ENCODE assay signal across 34 cellular contexts in the genomic region with DNA sequence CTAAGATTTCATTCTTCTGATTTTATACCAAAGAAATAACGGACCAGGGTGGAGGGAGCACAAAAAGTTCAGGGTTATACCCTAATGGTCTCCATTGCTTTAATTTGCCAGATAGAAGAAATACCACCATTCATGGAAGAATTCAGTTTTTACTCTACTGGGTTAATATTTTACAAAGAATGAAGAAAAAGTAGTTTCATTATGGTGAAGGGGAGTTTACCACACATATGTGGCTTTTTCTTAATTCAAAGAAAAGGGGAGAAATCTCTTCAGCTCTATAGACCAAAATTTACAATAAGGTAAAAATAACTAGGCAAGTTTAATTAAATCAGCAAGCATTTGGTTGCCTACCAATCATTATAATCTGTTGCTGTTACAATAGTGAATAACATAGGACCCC.
"Had no signal": no experiment of that assay in that cellular context is flagged by ENCODE, and none has a peak within 500 bp of the region (broad histone marks: within the 10 kb centered on the region; RNA-seq: fewer than 3 reads in every experiment).

No MANE protein-coding gene starts in this region.

- DNase-seq: activated B cell treated with CpG ODN at 0.5 μM for 24 hours; activated CD4-positive, alpha-beta T cell treated with anti-CD3 and anti-CD28 coated beads for 48 hours; activated CD4-positive, alpha-beta T cell treated with anti-CD3 and anti-CD28 coated beads, Interleukin-2, amount 50 U/mL, for 1 hour; activated CD4-positive, alpha-beta T cell treated with anti-CD3 and anti-CD28 coated beads, Interleukin-2, amount 50 U/mL, for 48 hours; activated CD8-positive, alpha-beta memory T cell treated with anti-CD3 and anti-CD28 coated beads for 24 hours; activated CD8-positive, alpha-beta memory T cell treated with anti-CD3 and anti-CD28 coated beads, Interleukin-2, amount 50 U/mL, for 4 hours; activated CD8-positive, alpha-beta T cell treated with anti-CD3 and anti-CD28 coated beads for 36 hours; activated gamma-delta T cell; activated naive CD4-positive, alpha-beta T cell; activated naive CD4-positive, alpha-beta T cell treated with anti-CD3 and anti-CD28 coated beads, Interleukin-2, amount 10 ng/mL, durations not matched to agents 7 days and 5 days; activated naive CD8-positive, alpha-beta T cell treated with anti-CD3 and anti-CD28 coated beads, Interleukin-2, amount 10 ng/mL, durations not matched to agents 7 days and 5 days; activated T-cell treated with anti-CD3 and anti-CD28 coated beads, Interleukin-2, amount 50 U/mL, for 1 hour; activated T-cell treated with anti-CD3 and anti-CD28 coated beads, Interleukin-2, amount 50 U/mL, for 48 hours; brain microvascular endothelial cell; caudate nucleus; cortex of kidney; dermis blood vessel endothelial cell; effector CD4-positive, alpha-beta T cell; effector memory CD8-positive, alpha-beta T cell; esophagus squamous epithelium; foreskin melanocyte; heart right ventricle; T-helper 17 cell; T1000; WERI-Rb-1 had no signal

- H3K27ac ChIP-seq: ascending aorta, brain microvascular endothelial cell, epithelial cell of prostate, esophagus squamous epithelium, gastroesophageal sphincter, heart right ventricle, hepatocyte, WERI-Rb-1 had no signal

- H3K4me1 ChIP-seq: ascending aorta, gastroesophageal sphincter had no signal

- H3K4me2 ChIP-seq: hepatocyte had no signal

- H3K27me3 ChIP-seq: ascending aorta, brain microvascular endothelial cell, esophagus squamous epithelium, gastroesophageal sphincter, hepatocyte had no signal

- H3K4me3 ChIP-seq: ascending aorta, esophagus squamous epithelium, gastroesophageal sphincter, heart right ventricle, hepatocyte had no signal

- H3K4me3 Mint-ChIP-seq: activated B cell treated with CpG ODN at 0.5 μM for 24 hours; activated CD8-positive, alpha-beta T cell treated with anti-CD3 and anti-CD28 coated beads for 36 hours; activated naive CD4-positive, alpha-beta T cell treated with anti-CD3 and anti-CD28 coated beads, Interleukin-2, amount 10 ng/mL, durations not matched to agents 7 days and 5 days; activated naive CD8-positive, alpha-beta T cell treated with anti-CD3 and anti-CD28 coated beads, Interleukin-2, amount 10 ng/mL, durations not matched to agents 7 days and 5 days; activated T-helper 1 cell treated with anti-CD3 and anti-CD28 coated beads, Interleukin-12 subunit alpha, Interleukin-12 subunit beta, Interleukin-2, Interleukin-4 antibody, amounts not matched to agents 30 ng/mL and 10 ng/mL and 1 ng/mL, durations not matched to agents 14 hours and 24 hours and 36 hours; T-helper 17 cell; T-helper 2 cell treated with Interferon-gamma antibody and Interleukin-4, amounts not matched to agents 5 μg/mL and 100 μg/mL, for 36 hours had no signal

- H3K36me3 ChIP-seq: ascending aorta, brain microvascular endothelial cell, esophagus squamous epithelium, gastroesophageal sphincter, heart right ventricle, WERI-Rb-1 had no signal

- H2AFZ ChIP-seq: hepatocyte had no signal

- H3K27ac Mint-ChIP-seq: activated B cell treated with CpG ODN at 0.5 μM for 24 hours; activated CD8-positive, alpha-beta T cell treated with anti-CD3 and anti-CD28 coated beads for 36 hours; activated naive CD4-positive, alpha-beta T cell treated with anti-CD3 and anti-CD28 coated beads, Interleukin-2, amount 10 ng/mL, durations not matched to agents 7 days and 5 days; activated naive CD4-positive, alpha-beta T cell treated with anti-CD3 and anti-CD28 coated beads, Interleukin-2, amount 50 U/mL, for 72 hours; activated naive CD8-positive, alpha-beta T cell treated with anti-CD3 and anti-CD28 coated beads, Interleukin-2, amount 10 ng/mL, durations not matched to agents 7 days and 5 days; activated T-helper 1 cell treated with anti-CD3 and anti-CD28 coated beads, Interleukin-12 subunit alpha, Interleukin-12 subunit beta, Interleukin-2, Interleukin-4 antibody, amounts not matched to agents 30 ng/mL and 10 ng/mL and 1 ng/mL, durations not matched to agents 14 hours and 24 hours and 36 hours; activated T-helper 2 cell treated with anti-CD3 and anti-CD28 coated beads, Interferon-gamma antibody, Interleukin-2, Interleukin-4, amounts not matched to agents 10 μg/mL and 5 μg/mL and 100 μg/mL, durations not matched to agents 14 hours and 24 hours and 36 hours; T-helper 17 cell; T-helper 2 cell treated with Interferon-gamma antibody and Interleukin-4, amounts not matched to agents 5 μg/mL and 100 μg/mL, for 36 hours had no signal

- H3K36me3 Mint-ChIP-seq: activated naive CD4-positive, alpha-beta T cell treated with anti-CD3 and anti-CD28 coated beads, Interleukin-2, amount 50 U/mL, for 72 hours had no signal

- H3K9me3 ChIP-seq: ascending aorta, esophagus squamous epithelium, gastroesophageal sphincter, heart right ventricle had no signal

- ATAC-seq: activated CD4-positive, CD25-positive, alpha-beta regulatory T cell treated with anti-CD3 and anti-CD28 coated beads, Interleukin-2, amount 50 U/mL, for 24 hours; activated CD8-positive, alpha-beta T cell treated with anti-CD3 and anti-CD28 coated beads for 36 hours; activated naive CD4-positive, alpha-beta T cell treated with anti-CD3 and anti-CD28 coated beads, Interleukin-2, amount 50 U/mL, for 72 hours; effector memory CD8-positive, alpha-beta T cell; gastroesophageal sphincter; heart right ventricle; T-helper 17 cell had no signal

- H3K27me3 Mint-ChIP-seq: activated B cell treated with CpG ODN at 0.5 μM for 24 hours; activated CD8-positive, alpha-beta T cell treated with anti-CD3 and anti-CD28 coated beads for 36 hours; activated naive CD4-positive, alpha-beta T cell treated with anti-CD3 and anti-CD28 coated beads, Interleukin-2, amount 10 ng/mL, durations not matched to agents 7 days and 5 days; activated naive CD8-positive, alpha-beta T cell treated with anti-CD3 and anti-CD28 coated beads, Interleukin-2, amount 10 ng/mL, durations not matched to agents 7 days and 5 days; effector memory CD8-positive, alpha-beta T cell; T-helper 17 cell had no signal

- H3K9me3 Mint-ChIP-seq: activated B cell treated with CpG ODN at 0.5 μM for 24 hours; activated CD8-positive, alpha-beta T cell treated with anti-CD3 and anti-CD28 coated beads for 36 hours; activated naive CD4-positive, alpha-beta T cell treated with anti-CD3 and anti-CD28 coated beads, Interleukin-2, amount 50 U/mL, for 72 hours; activated T-helper 2 cell treated with anti-CD3 and anti-CD28 coated beads, Interferon-gamma antibody, Interleukin-2, Interleukin-4, amounts not matched to agents 10 μg/mL and 5 μg/mL and 100 μg/mL, durations not matched to agents 14 hours and 24 hours and 36 hours; effector memory CD8-positive, alpha-beta T cell; T-helper 2 cell treated with Interferon-gamma antibody and Interleukin-4, amounts not matched to agents 5 μg/mL and 100 μg/mL, for 36 hours had no signal
